ENCODE assay signal across 1 cellular context in genomic region chr11:68282141-68282860, GRCh38.
TF ChIP-seq lines count a peak whose summit lies in the region.

No MANE protein-coding gene starts in this region.

TF ChIP-seq in GM23338, 12 proteins besides CTCF, POLR2A, EP300 and RAD21 (continued from another document):
- TF ChIP-seq ZNF462 (CRISPR knock-in tag; IDR thresholded peaks at IDR 0.05) (no peak), STAT1 (IDR thresholded peaks at IDR 0.05; ENCODE audit: unreplicated experiment) (no peak), POLR2AphosphoS5 (IDR thresholded peaks at IDR 0.05; ENCODE audit: low read depth) (no peak), ZNF331 (CRISPR knock-in tag; IDR thresholded peaks at IDR 0.05; ENCODE audit: low read depth) (no peak), JUNB (IDR thresholded peaks at IDR 0.05; ENCODE audit: unreplicated experiment) (no peak), EZH2 (IDR thresholded peaks at IDR 0.05; ENCODE audit: low read depth, unreplicated experiment) (no peak), REST (IDR thresholded peaks at IDR 0.05; ENCODE audit: unreplicated experiment) (no peak), NANOG (IDR thresholded peaks at IDR 0.05; ENCODE audit: borderline replicate concordance) (no peak), EZH2phosphoT487 (IDR thresholded peaks at IDR 0.05; ENCODE audit: unreplicated experiment) (no peak), CREB1 (CRISPR knock-in tag; IDR thresholded peaks at IDR 0.05; ENCODE audit: low read depth) (no peak), ETS1 (IDR thresholded peaks at IDR 0.05) (no peak)
